In the genomic region with DNA sequence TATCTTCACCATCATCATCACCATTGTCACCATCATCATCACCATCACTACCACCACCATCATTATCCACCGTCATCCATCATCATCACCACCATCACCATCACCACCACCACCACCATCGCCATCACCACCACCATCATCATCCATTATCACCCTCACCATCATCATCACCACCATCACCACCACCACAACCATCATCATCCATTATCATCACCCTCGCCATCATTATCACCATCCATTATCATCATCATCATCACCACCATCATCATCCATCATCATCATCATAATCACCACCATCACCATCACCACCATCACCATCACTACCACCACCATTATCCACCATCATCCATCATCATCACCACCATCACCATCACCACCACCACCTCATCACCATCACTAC, we compare ENCODE assay signal across 4 cellular contexts.
TF ChIP-seq lines count a peak whose summit lies in the region.

No MANE protein-coding gene starts in this region.

TF ChIP-seq in HEK293, 187 proteins besides CTCF, POLR2A, EP300 and RAD21 (continues in another document):
- TF ChIP-seq ZNF785 (tag by site-specific recombination; IDR thresholded peaks at IDR 0.05), result peak; percentile 42; the same call in 1 of the 2 replicates
- TF ChIP-seq, protein P1, sequence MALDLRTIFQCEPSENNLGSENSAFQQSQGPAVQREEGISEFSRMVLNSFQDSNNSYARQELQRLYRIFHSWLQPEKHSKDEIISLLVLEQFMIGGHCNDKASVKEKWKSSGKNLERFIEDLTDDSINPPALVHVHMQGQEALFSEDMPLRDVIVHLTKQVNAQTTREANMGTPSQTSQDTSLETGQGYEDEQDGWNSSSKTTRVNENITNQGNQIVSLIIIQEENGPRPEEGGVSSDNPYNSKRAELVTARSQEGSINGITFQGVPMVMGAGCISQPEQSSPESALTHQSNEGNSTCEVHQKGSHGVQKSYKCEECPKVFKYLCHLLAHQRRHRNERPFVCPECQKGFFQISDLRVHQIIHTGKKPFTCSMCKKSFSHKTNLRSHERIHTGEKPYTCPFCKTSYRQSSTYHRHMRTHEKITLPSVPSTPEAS (tag by site-specific recombination; IDR thresholded peaks at IDR 0.05), result no peak
- 0 out of 2 replicates have a peak, but pooled peaks have one; percentile 36 for TF ChIP-seq ZNF747 (tag by site-specific recombination; IDR thresholded peaks at IDR 0.05)
- 0 out of 2 replicates have a peak, but pooled peaks have one; percentile 30 for TF ChIP-seq ZNF707 (tag by site-specific recombination; IDR thresholded peaks at IDR 0.05)
- no peak for TF ChIP-seq ZNF501 (tag by site-specific recombination; IDR thresholded peaks at IDR 0.05)
- TF ChIP-seq, protein P2, sequence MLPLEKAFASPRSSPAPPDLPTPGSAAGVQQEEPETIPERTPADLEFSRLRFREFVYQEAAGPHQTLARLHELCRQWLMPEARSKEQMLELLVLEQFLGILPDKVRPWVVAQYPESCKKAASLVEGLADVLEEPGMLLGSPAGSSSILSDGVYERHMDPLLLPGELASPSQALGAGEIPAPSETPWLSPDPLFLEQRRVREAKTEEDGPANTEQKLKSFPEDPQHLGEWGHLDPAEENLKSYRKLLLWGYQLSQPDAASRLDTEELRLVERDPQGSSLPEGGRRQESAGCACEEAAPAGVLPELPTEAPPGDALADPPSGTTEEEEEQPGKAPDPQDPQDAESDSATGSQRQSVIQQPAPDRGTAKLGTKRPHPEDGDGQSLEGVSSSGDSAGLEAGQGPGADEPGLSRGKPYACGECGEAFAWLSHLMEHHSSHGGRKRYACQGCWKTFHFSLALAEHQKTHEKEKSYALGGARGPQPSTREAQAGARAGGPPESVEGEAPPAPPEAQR (tag by site-specific recombination; IDR thresholded peaks at IDR 0.05), result peak; percentile 23; the same call in 1 of the 2 replicates
- no peak for TF ChIP-seq SP2 (tag by site-specific recombination; IDR thresholded peaks at IDR 0.05)
- no peak for TF ChIP-seq ZNF792 (tag by site-specific recombination; IDR thresholded peaks at IDR 0.05)
- no peak for TF ChIP-seq ZNF433 (tag by site-specific recombination; IDR thresholded peaks at IDR 0.05; ENCODE audit: low read depth)
- TF ChIP-seq ZNF114 (tag by site-specific recombination; IDR thresholded peaks at IDR 0.05), result peak; percentile 64; the same call in 1 of the 2 replicates
- TF ChIP-seq ZNF157 (tag by site-specific recombination; IDR thresholded peaks at IDR 0.05), result peak; percentile 54; the same call in 1 of the 2 replicates
- no peak for TF ChIP-seq SALL2 (tag by site-specific recombination; IDR thresholded peaks at IDR 0.05; ENCODE audit: borderline replicate concordance)

TF ChIP-seq in IMR-90, 13 proteins besides CTCF, POLR2A, EP300 and RAD21:
- TF ChIP-seq, protein P3, sequence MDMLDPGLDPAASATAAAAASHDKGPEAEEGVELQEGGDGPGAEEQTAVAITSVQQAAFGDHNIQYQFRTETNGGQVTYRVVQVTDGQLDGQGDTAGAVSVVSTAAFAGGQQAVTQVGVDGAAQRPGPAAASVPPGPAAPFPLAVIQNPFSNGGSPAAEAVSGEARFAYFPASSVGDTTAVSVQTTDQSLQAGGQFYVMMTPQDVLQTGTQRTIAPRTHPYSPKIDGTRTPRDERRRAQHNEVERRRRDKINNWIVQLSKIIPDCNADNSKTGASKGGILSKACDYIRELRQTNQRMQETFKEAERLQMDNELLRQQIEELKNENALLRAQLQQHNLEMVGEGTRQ (IDR thresholded peaks at IDR 0.05; ENCODE audit: low read depth, low read length), result no peak
- TF ChIP-seq, protein P4, sequence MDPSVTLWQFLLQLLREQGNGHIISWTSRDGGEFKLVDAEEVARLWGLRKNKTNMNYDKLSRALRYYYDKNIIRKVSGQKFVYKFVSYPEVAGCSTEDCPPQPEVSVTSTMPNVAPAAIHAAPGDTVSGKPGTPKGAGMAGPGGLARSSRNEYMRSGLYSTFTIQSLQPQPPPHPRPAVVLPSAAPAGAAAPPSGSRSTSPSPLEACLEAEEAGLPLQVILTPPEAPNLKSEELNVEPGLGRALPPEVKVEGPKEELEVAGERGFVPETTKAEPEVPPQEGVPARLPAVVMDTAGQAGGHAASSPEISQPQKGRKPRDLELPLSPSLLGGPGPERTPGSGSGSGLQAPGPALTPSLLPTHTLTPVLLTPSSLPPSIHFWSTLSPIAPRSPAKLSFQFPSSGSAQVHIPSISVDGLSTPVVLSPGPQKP (IDR thresholded peaks at IDR 0.05; ENCODE audit: borderline replicate concordance, low read depth, low read length), result no peak

TF ChIP-seq in GM12878, 131 proteins besides CTCF, POLR2A, EP300 and RAD21:
- 0 out of 2 replicates have a peak, but pooled peaks have one; percentile 21 for TF ChIP-seq HDGF (IDR thresholded peaks at IDR 0.05)
- TF ChIP-seq, protein P5, sequence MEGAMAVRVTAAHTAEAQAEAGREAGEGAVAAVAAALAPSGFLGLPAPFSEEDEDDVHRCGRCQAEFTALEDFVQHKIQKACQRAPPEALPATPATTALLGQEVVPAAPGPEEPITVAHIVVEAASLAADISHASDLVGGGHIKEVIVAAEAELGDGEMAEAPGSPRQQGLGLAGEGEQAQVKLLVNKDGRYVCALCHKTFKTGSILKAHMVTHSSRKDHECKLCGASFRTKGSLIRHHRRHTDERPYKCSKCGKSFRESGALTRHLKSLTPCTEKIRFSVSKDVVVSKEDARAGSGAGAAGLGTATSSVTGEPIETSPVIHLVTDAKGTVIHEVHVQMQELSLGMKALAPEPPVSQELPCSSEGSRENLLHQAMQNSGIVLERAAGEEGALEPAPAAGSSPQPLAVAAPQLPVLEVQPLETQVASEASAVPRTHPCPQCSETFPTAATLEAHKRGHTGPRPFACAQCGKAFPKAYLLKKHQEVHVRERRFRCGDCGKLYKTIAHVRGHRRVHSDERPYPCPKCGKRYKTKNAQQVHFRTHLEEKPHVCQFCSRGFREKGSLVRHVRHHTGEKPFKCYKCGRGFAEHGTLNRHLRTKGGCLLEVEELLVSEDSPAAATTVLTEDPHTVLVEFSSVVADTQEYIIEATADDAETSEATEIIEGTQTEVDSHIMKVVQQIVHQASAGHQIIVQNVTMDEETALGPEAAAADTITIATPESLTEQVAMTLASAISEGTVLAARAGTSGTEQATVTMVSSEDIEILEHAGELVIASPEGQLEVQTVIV (IDR thresholded peaks at IDR 0.05; ENCODE audit: borderline replicate concordance, partially characterized antibody), result peak; percentile 16
- TF ChIP-seq, protein P6, sequence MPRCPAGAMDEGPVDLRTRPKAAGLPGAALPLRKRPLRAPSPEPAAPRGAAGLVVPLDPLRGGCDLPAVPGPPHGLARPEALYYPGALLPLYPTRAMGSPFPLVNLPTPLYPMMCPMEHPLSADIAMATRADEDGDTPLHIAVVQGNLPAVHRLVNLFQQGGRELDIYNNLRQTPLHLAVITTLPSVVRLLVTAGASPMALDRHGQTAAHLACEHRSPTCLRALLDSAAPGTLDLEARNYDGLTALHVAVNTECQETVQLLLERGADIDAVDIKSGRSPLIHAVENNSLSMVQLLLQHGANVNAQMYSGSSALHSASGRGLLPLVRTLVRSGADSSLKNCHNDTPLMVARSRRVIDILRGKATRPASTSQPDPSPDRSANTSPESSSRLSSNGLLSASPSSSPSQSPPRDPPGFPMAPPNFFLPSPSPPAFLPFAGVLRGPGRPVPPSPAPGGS (IDR thresholded peaks at IDR 0.05; ENCODE audit: borderline replicate concordance, insufficient read depth, low read depth, low read length, poor library complexity, severe bottlenecking), result no peak

TF ChIP-seq in H1, 55 proteins besides CTCF, POLR2A, EP300 and RAD21:
- TF ChIP-seq RXRA (IDR thresholded peaks at IDR 0.05; ENCODE audit: insufficient read depth, low read depth, low read length) (no peak), SUZ12 (IDR thresholded peaks at IDR 0.05; ENCODE audit: low read length) (no peak), CBX5 (IDR thresholded peaks at IDR 0.05; ENCODE audit: low read depth, low read length) (no peak)
TF ChIP-seq in H1: peak in this region for 0.
